In the genomic region with DNA sequence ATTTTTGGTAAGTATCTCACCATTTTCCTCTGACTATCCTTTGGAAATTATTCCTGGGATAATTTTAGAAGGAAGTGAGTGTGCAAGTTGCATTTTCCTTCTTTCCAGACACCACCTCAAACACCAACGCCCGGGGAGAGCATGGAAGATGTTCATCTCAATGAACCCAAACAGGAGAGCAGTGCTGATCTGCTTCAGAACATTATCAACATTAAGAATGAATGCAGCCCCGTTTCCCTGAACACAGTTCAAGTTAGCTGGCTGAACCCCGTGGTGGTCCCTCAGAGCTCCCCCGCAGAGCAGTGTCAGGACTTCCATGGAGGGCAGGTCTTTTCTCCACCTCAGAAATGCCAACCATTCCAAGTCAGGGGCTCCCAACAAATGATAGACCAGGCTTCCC, we compare ENCODE assay signal across 11 cellular contexts. TPM values are rescaled to one million over a fixed set of nuclear protein-coding genes. Genes with fewer than 3 reads are reported as not detected.
DNase-seq lines count a peak whose midpoint lies in the region; ATAC-seq, FAIRE-seq and TF ChIP-seq lines count a peak whose summit lies in the region.
"Had no signal": no experiment of that assay in that cellular context is flagged by ENCODE, and none has a peak within 500 bp of the region (broad histone marks: within the 10 kb centered on the region; RNA-seq: fewer than 3 reads in every experiment).

No MANE protein-coding gene starts in this region.

- in situ Hi-C loops in gastrocnemius medialis (cut with MboI; ENCODE audit: low sequenced_read_pairs in 4 of 4) = no loop called here

- H3K4me3 ChIP-seq in astrocyte (ENCODE audit: insufficient read depth, low read depth, low read length) (no peak overlapping the region), gastrocnemius medialis (no peak overlapping the region)
- no peak overlapping the region for H3K4me3 ChIP-seq in naive thymus-derived CD4-positive, alpha-beta T cell (ENCODE audit: low read length)
- H3K4me3 ChIP-seq: prostate gland had no signal

- no TSS peak for BruUV-seq in Calu3 (replicated peaks; lab: Mats Ljungman, UMichigan)

- no peak overlapping the region for H3K9ac ChIP-seq in astrocyte (ENCODE audit: low read length)

- POLR2A ChIA-PET in naive thymus-derived CD4-positive, alpha-beta T cell (lab: Charles Lee) = interaction anchor here (1.1 to 3.3 kb wide), 8 partner anchors 11 to 372 kb away, joined by 3 to 21 read pairs (median 4); a partner anchor contains a TSS

- H3K36me3 ChIP-seq in astrocyte (ENCODE audit: insufficient read depth, low read length) (peaks cover 62% of the 10 kb centered on the region), gastrocnemius medialis (peaks cover 9 to 63% of the 10 kb centered on the region in 2 donors)
- peaks cover 45 to 74% (median 54%) of the 10 kb centered on the region in 3 experiments for H3K36me3 ChIP-seq in naive thymus-derived CD4-positive, alpha-beta T cell (ENCODE audit: control insufficient read depth in 2 of 3, insufficient read depth in 3 of 3, low read length in 3 of 3)

- no peak for TF ChIP-seq CTCF in 22Rv1 (IDR thresholded peaks at IDR 0.05)
- no peak for TF ChIP-seq CTCF in Calu3 (IDR thresholded peaks at IDR 0.05; ENCODE audit: unreplicated experiment)
- TF ChIP-seq CTCF in astrocyte (IDR thresholded peaks at IDR 0.05; ENCODE audit: insufficient read depth, low read depth, low read length) = no peak
- no peak for TF ChIP-seq CTCF in gastrocnemius medialis (IDR thresholded peaks at IDR 0.05 in 4 of 5, conservative IDR thresholded peaks at IDR 0.05 in 1 of 5)

- no peak for FAIRE-seq in astrocyte (lab: Jason Lieb, UNC)

- intact Hi-C loops in Calu3 (cut with micrococcal nuclease; ENCODE audit: unreplicated experiment) (no loop called here), gastrocnemius medialis (cut with DNase I; ENCODE audit: low total_unique reads) (no loop called here)
- intact Hi-C loops in naive thymus-derived CD4-positive, alpha-beta T cell (cut with micrococcal nuclease) = loop anchor here in 1 of 2 donors (1.0 to 10.0 kb wide), 2 partner anchors 372 to 1448 kb away; a partner anchor contains a TSS

- H3K9me3 Mint-ChIP-seq in Calu3 (ENCODE audit: low read depth, unreplicated experiment) (no peaks in the 10 kb centered on the region), astrocyte (ENCODE audit: unreplicated experiment) (no peaks in the 10 kb centered on the region)
- peaks cover 0 to 5% (median 0%) of the 10 kb centered on the region in 11 donors for H3K9me3 Mint-ChIP-seq in naive thymus-derived CD4-positive, alpha-beta T cell

- H3K4me1 Mint-ChIP-seq in Calu3 (ENCODE audit: low read depth, unreplicated experiment) = peaks cover 49% of the 10 kb centered on the region
- H3K4me1 Mint-ChIP-seq in astrocyte (ENCODE audit: low read depth, unreplicated experiment) = peaks cover 28% of the 10 kb centered on the region
- H3K4me1 Mint-ChIP-seq in naive thymus-derived CD4-positive, alpha-beta T cell = peaks cover 45 to 81% (median 74%) of the 10 kb centered on the region in 7 donors

- peaks cover 100% of the 10 kb centered on the region for H3K36me3 Mint-ChIP-seq in Calu3 (ENCODE audit: insufficient read depth, unreplicated experiment)
- peaks cover 46% of the 10 kb centered on the region for H3K36me3 Mint-ChIP-seq in astrocyte (ENCODE audit: low read depth, unreplicated experiment)
- peaks cover 32 to 74% (median 69%) of the 10 kb centered on the region in 5 donors for H3K36me3 Mint-ChIP-seq in naive thymus-derived CD4-positive, alpha-beta T cell

- peak overlapping the region; percentile 41 for H3K4me2 ChIP-seq in astrocyte (ENCODE audit: low read length)

- H4K20me1 ChIP-seq in astrocyte (ENCODE audit: insufficient read depth, low read length) = peaks cover 71% of the 10 kb centered on the region

- ATAC-seq in naive thymus-derived CD4-positive, alpha-beta T cell = no peak
- no peak for ATAC-seq in GM18867 (IDR thresholded peaks at IDR 0.05; ENCODE audit: unreplicated experiment)
- no peak for ATAC-seq in gastrocnemius medialis
- no peak for ATAC-seq in HG02678 (IDR thresholded peaks at IDR 0.05; ENCODE audit: unreplicated experiment)

- H3K27me3 ChIP-seq in astrocyte (ENCODE audit: insufficient read depth, low read length) (no peaks in the 10 kb centered on the region), gastrocnemius medialis (no peaks in the 10 kb centered on the region)
- no peaks in the 10 kb centered on the region for H3K27me3 ChIP-seq in naive thymus-derived CD4-positive, alpha-beta T cell (ENCODE audit: control insufficient read depth in 2 of 2, insufficient read depth in 2 of 2, low read length in 2 of 2)
- H3K27me3 ChIP-seq: vagina had no signal

- peaks cover 61% of the 10 kb centered on the region for H3K79me2 ChIP-seq in astrocyte (ENCODE audit: insufficient read depth, low read length)

- H3K27me3 Mint-ChIP-seq in Calu3 (ENCODE audit: unreplicated experiment) = no peaks in the 10 kb centered on the region
- H3K27me3 Mint-ChIP-seq in astrocyte (ENCODE audit: low read depth, unreplicated experiment) = no peaks in the 10 kb centered on the region
- H3K27me3 Mint-ChIP-seq in naive thymus-derived CD4-positive, alpha-beta T cell = no peaks in the 10 kb centered on the region

- H3K9me3 ChIP-seq in astrocyte (ENCODE audit: insufficient read depth, low read depth, low read length) (no peaks in the 10 kb centered on the region), gastrocnemius medialis (no peaks in the 10 kb centered on the region)
- H3K9me3 ChIP-seq in naive thymus-derived CD4-positive, alpha-beta T cell (ENCODE audit: control insufficient read depth in 2 of 3, low read length in 3 of 3) = no peaks in the 10 kb centered on the region
- H3K9me3 ChIP-seq: prostate gland, vagina had no signal

- H3K27ac Mint-ChIP-seq in Calu3 (ENCODE audit: unreplicated experiment) (peak overlapping the region; percentile 92), astrocyte (ENCODE audit: unreplicated experiment) (no peak overlapping the region)
- peak overlapping the region; percentile 42 to 100 (median 99) for H3K27ac Mint-ChIP-seq in naive thymus-derived CD4-positive, alpha-beta T cell

- DNase-seq in Calu3 (no peak), astrocyte (ENCODE audit: low read depth) (no peak), gastrocnemius medialis (no peak), NCI-H345 treated with DMSO at 0.1 percent for 48 hours (lab: John Stamatoyannopoulos, UW; ENCODE audit: unreplicated experiment) (no peak)
- no peak for DNase-seq in naive thymus-derived CD4-positive, alpha-beta T cell
- DNase-seq: NCI-H146 had no signal

- no peak overlapping the region for H2AFZ ChIP-seq in astrocyte (ENCODE audit: low read depth, low read length)

- CTCF ChIA-PET in Calu3 (lab: Charles Lee) = no interaction called here
- CTCF ChIA-PET in naive thymus-derived CD4-positive, alpha-beta T cell (lab: Charles Lee) = interaction anchor here (2.0 kb wide), 1 partner anchor 372 kb away, joined by 11 read pairs; no protein-coding TSS in a partner anchor

- peaks cover 14% of the 10 kb centered on the region for H3K4me1 ChIP-seq in astrocyte (ENCODE audit: insufficient read depth, low read length)
- H3K4me1 ChIP-seq in naive thymus-derived CD4-positive, alpha-beta T cell (ENCODE audit: control insufficient read depth in 2 of 2, insufficient read depth in 2 of 2, low read length in 2 of 2) = peaks cover 20 to 52% of the 10 kb centered on the region in 2 donors
- peaks cover 6% of the 10 kb centered on the region in 2 donors for H3K4me1 ChIP-seq in gastrocnemius medialis

- TF ChIP-seq POLR2A in gastrocnemius medialis (IDR thresholded peaks at IDR 0.05) = no peak

- H3K27ac ChIP-seq in 22Rv1 (peak overlapping the region; percentile 97), astrocyte (ENCODE audit: low read depth, low read length) (no peak overlapping the region), gastrocnemius medialis (no peak overlapping the region)
- H3K27ac ChIP-seq in naive thymus-derived CD4-positive, alpha-beta T cell (ENCODE audit: low read depth, low read length) = peak overlapping the region; percentile 100
- H3K27ac ChIP-seq: vagina had no signal

- H3K4me3 Mint-ChIP-seq in Calu3 (ENCODE audit: low read depth, unreplicated experiment) = peak overlapping the region; percentile 75
- H3K4me3 Mint-ChIP-seq in astrocyte (ENCODE audit: unreplicated experiment) = peak overlapping the region; percentile 98
- peak overlapping the region; percentile 36 to 100 (median 90) for H3K4me3 Mint-ChIP-seq in naive thymus-derived CD4-positive, alpha-beta T cell

RNA-seq across cellular contexts. Expression of a gene that starts 3.7 kb away (rescaled TPM):
- total RNA-seq in Calu3 (2022) (217 and 227 TPM in 2 replicates), astrocyte (30.6 and 39.6 TPM in 2 replicates), gastrocnemius medialis (10 to 100 TPM in 3 of 4 donors, 1 to 10 TPM in 1; 9.2 to 25.9 (median 20.6) TPM)
- 100 to 1,000 TPM; 108 to 913 (median 140) TPM for total RNA-seq in naive thymus-derived CD4-positive, alpha-beta T cell
- polyA plus RNA-seq in naive thymus-derived CD4-positive, alpha-beta T cell = 10 to 100 TPM; 21.0 to 30.8 TPM

Comparison
In these comparisons a context has a peak if more than half of its experiments do, and no peak if none do; other contexts are left out.
1. H3K27ac ChIP-seq: peak in 22Rv1 (single experiment) and naive thymus-derived CD4-positive, alpha-beta T cell (single experiment); none in astrocyte (single experiment) and gastrocnemius medialis (0 of 4).
2. Peak in every context shown above with its lines, with median percentiles within 50 percentile points of each other: H3K4me3 Mint-ChIP-seq.